In the genomic region with DNA sequence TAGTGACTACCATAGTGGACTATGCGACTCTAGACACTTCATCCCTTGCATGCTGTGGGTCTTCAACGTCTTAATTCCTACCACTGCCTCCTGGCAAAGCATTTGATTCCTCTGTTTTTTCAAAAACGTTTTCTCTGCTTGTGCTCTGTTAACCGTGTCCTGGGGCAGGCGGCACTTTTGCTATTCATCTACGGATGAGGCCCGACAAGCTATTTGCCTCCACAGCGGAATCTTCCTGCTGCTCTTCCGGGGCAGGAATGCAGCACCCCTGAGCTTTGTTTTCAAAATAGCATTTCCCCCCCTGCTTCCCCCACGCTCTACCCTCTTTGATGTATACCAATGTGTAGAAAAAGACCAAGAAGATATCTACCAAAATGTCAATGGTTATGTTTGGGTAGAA, we compare ENCODE assay signal across 1 cellular context.
TF ChIP-seq lines count a peak whose summit lies in the region.

No MANE protein-coding gene starts in this region.

TF ChIP-seq in GM23338, 12 proteins besides CTCF, POLR2A, EP300 and RAD21 (continued from another document):
- TF ChIP-seq, protein P1, sequence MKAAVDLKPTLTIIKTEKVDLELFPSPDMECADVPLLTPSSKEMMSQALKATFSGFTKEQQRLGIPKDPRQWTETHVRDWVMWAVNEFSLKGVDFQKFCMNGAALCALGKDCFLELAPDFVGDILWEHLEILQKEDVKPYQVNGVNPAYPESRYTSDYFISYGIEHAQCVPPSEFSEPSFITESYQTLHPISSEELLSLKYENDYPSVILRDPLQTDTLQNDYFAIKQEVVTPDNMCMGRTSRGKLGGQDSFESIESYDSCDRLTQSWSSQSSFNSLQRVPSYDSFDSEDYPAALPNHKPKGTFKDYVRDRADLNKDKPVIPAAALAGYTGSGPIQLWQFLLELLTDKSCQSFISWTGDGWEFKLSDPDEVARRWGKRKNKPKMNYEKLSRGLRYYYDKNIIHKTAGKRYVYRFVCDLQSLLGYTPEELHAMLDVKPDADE (IDR thresholded peaks at IDR 0.05) = no peak
